In the genomic region with DNA sequence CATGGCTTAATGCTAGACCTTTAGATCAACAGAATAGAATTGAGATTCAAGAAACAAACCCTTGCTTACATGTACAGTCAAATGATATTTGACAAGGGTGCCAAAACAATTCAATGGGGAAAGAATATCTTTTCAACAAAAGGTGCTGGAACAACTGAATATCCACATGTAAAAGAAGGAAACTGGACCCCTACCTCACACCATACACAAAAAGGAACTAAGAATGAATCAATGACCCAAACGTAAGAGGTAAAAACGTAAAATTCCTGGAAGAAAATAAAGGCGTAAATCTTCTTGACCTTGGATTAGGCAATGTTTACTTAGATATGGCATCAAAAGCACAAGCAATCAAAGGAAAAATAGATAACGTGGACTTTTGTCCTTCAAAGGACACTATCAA, we compare ENCODE assay signal across 27 cellular contexts.
"Had no signal": no experiment of that assay in that cellular context is flagged by ENCODE, and none has a peak within 500 bp of the region (broad histone marks: within the 10 kb centered on the region; RNA-seq: fewer than 3 reads in every experiment).

No MANE protein-coding gene starts in this region.

- H3K9me3 ChIP-seq: body of pancreas had no signal

- H3K4me3 ChIP-seq: ascending aorta, body of pancreas had no signal

- H3K27me3 ChIP-seq: ascending aorta, body of pancreas had no signal

- H3K27ac ChIP-seq: ascending aorta, body of pancreas had no signal

- H3K27ac Mint-ChIP-seq: activated B cell treated with CpG ODN at 0.5 μM for 24 hours; activated CD4-positive, alpha-beta T cell treated with anti-CD3 and anti-CD28 coated beads, Interleukin-2, amount 10 ng/mL, durations not matched to agents 24 days and 14 days; activated CD8-positive, alpha-beta memory T cell treated with anti-CD3 and anti-CD28 coated beads, Interleukin-2, amount 10 ng/mL, durations not matched to agents 7 days and 5 days; activated naive CD4-positive, alpha-beta T cell treated with anti-CD3 and anti-CD28 coated beads, Interleukin-2, amount 50 U/mL, for 24 hours; activated T-cell treated with anti-CD3 and anti-CD28 coated beads, Interleukin-2, amount 50 U/mL, for 24 hours; activated T-helper 1 cell treated with anti-CD3 and anti-CD28 coated beads, Interleukin-12 subunit alpha, Interleukin-12 subunit beta, Interleukin-2, Interleukin-4 antibody, amounts not matched to agents 30 ng/mL and 10 ng/mL and 1 ng/mL, durations not matched to agents 14 hours and 24 hours and 36 hours; T-cell had no signal

- H3K4me1 ChIP-seq: ascending aorta had no signal

- H3K36me3 ChIP-seq: ascending aorta had no signal

- DNase-seq: activated B cell treated with CpG ODN at 0.5 μM for 24 hours; activated CD4-positive, alpha-beta T cell treated with anti-CD3 and anti-CD28 coated beads for 1 hour; activated CD4-positive, alpha-beta T cell treated with anti-CD3 and anti-CD28 coated beads, Interleukin-2, amount 10 ng/mL, durations not matched to agents 24 days and 14 days; activated CD4-positive, alpha-beta T cell treated with anti-CD3 and anti-CD28 coated beads, Interleukin-2, amount 50 U/mL, for 48 hours; activated CD8-positive, alpha-beta memory T cell treated with anti-CD3 and anti-CD28 coated beads, Interleukin-2, amount 10 ng/mL, durations not matched to agents 7 days and 5 days; activated effector memory CD4-positive, alpha-beta T cell treated with Interleukin-2 at 50 U/mL for 16 hours; activated naive CD4-positive, alpha-beta T cell; activated T-cell treated with anti-CD3 and anti-CD28 coated beads, Interleukin-2, amount 50 U/mL, for 24 hours; body of pancreas; central memory CD4-positive, alpha-beta T cell; NCI-H1092; NCI-H1417 treated with DMSO at 0.1 percent for 48 hours; NCI-H1694; NCI-H2029; NCI-H345; NCI-H510A; NCI-H526 treated with DMSO at 0.1 percent for 48 hours; NCI-H82; SIG-M5; T-cell; T-helper 2 cell; T1000 had no signal

- H3K4me3 Mint-ChIP-seq: activated B cell treated with CpG ODN at 0.5 μM for 24 hours; activated CD4-positive, alpha-beta T cell treated with anti-CD3 and anti-CD28 coated beads, Interleukin-2, amount 10 ng/mL, durations not matched to agents 24 days and 14 days; activated CD8-positive, alpha-beta memory T cell treated with anti-CD3 and anti-CD28 coated beads, Interleukin-2, amount 10 ng/mL, durations not matched to agents 7 days and 5 days; activated naive CD4-positive, alpha-beta T cell treated with anti-CD3 and anti-CD28 coated beads, Interleukin-2, amount 50 U/mL, for 24 hours; activated T-cell treated with anti-CD3 and anti-CD28 coated beads, Interleukin-2, amount 50 U/mL, for 24 hours; activated T-helper 1 cell treated with anti-CD3 and anti-CD28 coated beads, Interleukin-12 subunit alpha, Interleukin-12 subunit beta, Interleukin-2, Interleukin-4 antibody, amounts not matched to agents 30 ng/mL and 10 ng/mL and 1 ng/mL, durations not matched to agents 14 hours and 24 hours and 36 hours; T-cell had no signal

- FAIRE-seq: bronchial epithelial cell, TTC549 had no signal

- H3K4me1 Mint-ChIP-seq: activated B cell treated with CpG ODN at 0.5 μM for 24 hours; activated CD4-positive, alpha-beta T cell treated with anti-CD3 and anti-CD28 coated beads, Interleukin-2, amount 10 ng/mL, durations not matched to agents 24 days and 14 days; activated CD8-positive, alpha-beta memory T cell treated with anti-CD3 and anti-CD28 coated beads, Interleukin-2, amount 10 ng/mL, durations not matched to agents 7 days and 5 days; activated naive CD4-positive, alpha-beta T cell treated with anti-CD3 and anti-CD28 coated beads, Interleukin-2, amount 50 U/mL, for 24 hours; T-cell had no signal

- H3K27me3 Mint-ChIP-seq: activated B cell treated with CpG ODN at 0.5 μM for 24 hours; activated CD8-positive, alpha-beta memory T cell treated with anti-CD3 and anti-CD28 coated beads, Interleukin-2, amount 10 ng/mL, durations not matched to agents 7 days and 5 days; activated naive CD4-positive, alpha-beta T cell treated with anti-CD3 and anti-CD28 coated beads, Interleukin-2, amount 50 U/mL, for 24 hours; activated T-cell treated with anti-CD3 and anti-CD28 coated beads, Interleukin-2, amount 50 U/mL, for 24 hours; T-cell had no signal
